Comparison of ENCODE assay signal across 12 cellular contexts in the genomic region with DNA sequence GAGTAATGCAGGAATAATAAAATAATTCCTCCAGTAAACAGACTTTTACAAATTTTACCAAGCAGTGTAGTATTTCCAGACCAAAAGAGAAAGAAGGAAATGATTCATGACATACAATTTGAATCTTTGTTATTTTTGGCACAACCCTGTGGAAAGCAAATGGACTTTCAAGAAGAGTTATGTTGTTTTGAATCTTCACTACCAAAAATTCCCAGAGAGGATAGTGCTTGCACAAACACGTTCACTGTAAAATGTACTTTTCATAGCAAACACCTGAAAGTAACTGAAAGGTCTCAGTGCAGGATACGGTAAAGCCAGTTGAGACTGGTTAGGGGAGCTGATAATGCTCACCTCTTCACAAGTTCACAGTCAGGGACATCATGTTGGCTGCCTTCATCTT.
DNase-seq lines count a peak whose midpoint lies in the region; ATAC-seq and TF ChIP-seq lines count a peak whose summit lies in the region.
"Had no signal": no experiment of that assay in that cellular context is flagged by ENCODE, and none has a peak within 500 bp of the region (broad histone marks: within the 10 kb centered on the region; RNA-seq: fewer than 3 reads in every experiment).

No MANE protein-coding gene starts in this region.

- DNase-seq in A172 (ENCODE audit: low spot score) (peak; percentile 89), LHCN-M2 (ENCODE audit: low read depth) (peak; percentile 80), choroid plexus epithelial cell (ENCODE audit: low read depth) (peak; percentile 92), kidney glomerular epithelial cell (lab: John Stamatoyannopoulos, UW) (peak; percentile 41)
- DNase-seq: activated CD4-positive, alpha-beta memory T cell treated with anti-CD3 and anti-CD28 coated beads, Interleukin-2, amount 10 ng/mL, durations not matched to agents 7 days and 5 days; NCI-H1092; right lobe of liver had no signal

- ATAC-seq in GM21717 (IDR thresholded peaks at IDR 0.05; ENCODE audit: unreplicated experiment): no peak
- ATAC-seq in GM21529 (IDR thresholded peaks at IDR 0.05; ENCODE audit: unreplicated experiment): no peak
- no peak for ATAC-seq in GM19023 (IDR thresholded peaks at IDR 0.05; ENCODE audit: unreplicated experiment)
- no peak for ATAC-seq in GM21360 (IDR thresholded peaks at IDR 0.05; ENCODE audit: unreplicated experiment)
- ATAC-seq: stimulated activated memory B cell treated with anti-CD40 and anti-IgM and Interleukin-4, amounts not matched to agents 10 μg/mL and 1 μg/mL and 100 μg/mL, for 72 hours had no signal

- H3K4me3 ChIP-seq in choroid plexus epithelial cell (ENCODE audit: low read depth, low read length): no peak overlapping the region
- H3K4me3 ChIP-seq: right lobe of liver had no signal

- TF ChIP-seq CTCF in choroid plexus epithelial cell (conservative IDR thresholded peaks at IDR 0.05; ENCODE audit: low read depth, low read length): no peak

Comparison
In these comparisons a context has a peak if more than half of its experiments do, and no peak if none do; other contexts are left out.
1. DNase-seq: peak in every context shown above with its lines; median percentile 92 in choroid plexus epithelial cell; 89 in A172; 80 in LHCN-M2; 41 in kidney glomerular epithelial cell.